In genomic region chr9:12863624-12864023, GRCh38 we compare ENCODE assay signal across 20 cellular contexts.
A peak's percentile ranks its signal among the peaks of the same experiment; 100 is the strongest.
DNase-seq lines count a peak whose midpoint lies in the region; ATAC-seq, FAIRE-seq and TF ChIP-seq lines count a peak whose summit lies in the region.
"Had no signal": no experiment of that assay in that cellular context is flagged by ENCODE, and none has a peak within 500 bp of the region (broad histone marks: within the 10 kb centered on the region; RNA-seq: fewer than 3 reads in every experiment).

No MANE protein-coding gene starts in this region.

- TF ChIP-seq EP300 in SK-N-SH (IDR thresholded peaks at IDR 0.05; ENCODE audit: borderline replicate concordance in 1 of 2, low read depth in 1 of 2, low read length in 1 of 2), result peak in 1 of 2 experiments; percentile 85; a peak in 2 of 4 replicates

- TF ChIP-seq CTCF in SK-N-SH (IDR thresholded peaks at IDR 0.05) (no peak), smooth muscle cell (IDR thresholded peaks at IDR 0.05; ENCODE audit: borderline replicate concordance, insufficient read depth, poor library complexity, severe bottlenecking) (no peak)

- CTCF ChIA-PET in SK-N-SH (lab: Yijun Ruan, JAX), result interaction anchor here (1.0 to 2.2 kb wide), 5 partner anchors 19 to 225 kb away, joined by 3 to 9 read pairs (median 4); no protein-coding TSS in a partner anchor

- WGBS in SK-N-SH (ENCODE audit: low lambda C conversion rate), result 76% methylated on average over 1 of the region's 1 CpG
- WGBS in smooth muscle cell (ENCODE audit: low lambda C conversion rate), result 39% methylated on average over 1 of the region's 1 CpG

- no peak overlapping the region for H3K4me2 ChIP-seq in SK-N-SH
- peak overlapping the region; percentile 30 for H3K4me2 ChIP-seq in smooth muscle cell

- no peaks in the 10 kb centered on the region for H3K9me2 ChIP-seq in SK-N-SH

- DNase-seq in NCI-H2171 treated with DMSO at 0.1 percent for 48 hours (lab: John Stamatoyannopoulos, UW) (peak; percentile 21), NCI-H2171 (lab: John Stamatoyannopoulos, UW) (no peak), SK-N-SH (peak; percentile 9), left kidney (ENCODE audit: low read depth, low spot score) (peak; percentile 61), smooth muscle cell (lab: John Stamatoyannopoulos, UW; ENCODE audit: unreplicated experiment) (no peak), H54 (ENCODE audit: insufficient read length, low spot score) (no peak)
- DNase-seq in activated CD4-positive, alpha-beta T cell treated with anti-CD3 and anti-CD28 coated beads for 48 hours, result no peak
- DNase-seq: Caco-2; CD4-positive, CD25-positive, alpha-beta regulatory T cell; GOT3; NCI-H2029 treated with DMSO at 0.1 percent for 48 hours; NCI-H748 treated with DMSO at 0.1 percent for 48 hours; SIG-M5; T-helper 1 cell had no signal

- H3K36me3 ChIP-seq in SK-N-SH (replicated peaks in 1 of 2; ENCODE audit: control insufficient read depth in 1 of 2, insufficient read depth in 2 of 2, low read length in 1 of 2) (no peaks in the 10 kb centered on the region), smooth muscle cell (ENCODE audit: low read depth) (no peaks in the 10 kb centered on the region)
- H3K36me3 ChIP-seq: BE2C had no signal

- H3K27ac ChIP-seq in SK-N-SH (ENCODE audit: low read depth in 2 of 2, low read length in 1 of 2) (no peak overlapping the region), smooth muscle cell (ENCODE audit: low read depth) (peak overlapping the region; percentile 39)

- H3K9me3 ChIP-seq in SK-N-SH, result no peaks in the 10 kb centered on the region
- no peaks in the 10 kb centered on the region for H3K9me3 ChIP-seq in smooth muscle cell (replicated peaks; ENCODE audit: low read depth)
- H3K9me3 ChIP-seq: BE2C, Caco-2 had no signal

- H2AFZ ChIP-seq in SK-N-SH (ENCODE audit: low read depth), result no peak overlapping the region
- no peak overlapping the region for H2AFZ ChIP-seq in smooth muscle cell (ENCODE audit: low read depth)

- H4K20me1 ChIP-seq in SK-N-SH (ENCODE audit: insufficient read depth) (no peaks in the 10 kb centered on the region), smooth muscle cell (ENCODE audit: low read depth) (no peaks in the 10 kb centered on the region)

- POLR2A ChIA-PET in SK-N-SH (lab: Yijun Ruan, JAX), result interaction anchor here (0.7 to 0.8 kb wide), 2 partner anchors 87 to 329 kb away, joined by 3 to 6 read pairs; no protein-coding TSS in a partner anchor

- H3K79me2 ChIP-seq in SK-N-SH (ENCODE audit: insufficient read depth) (no peaks in the 10 kb centered on the region), smooth muscle cell (ENCODE audit: low read depth) (no peaks in the 10 kb centered on the region)

- no peak overlapping the region for H3K9ac ChIP-seq in SK-N-SH
- H3K9ac ChIP-seq in smooth muscle cell (ENCODE audit: low read depth), result no peak overlapping the region

- H3K4me1 ChIP-seq in SK-N-SH (ENCODE audit: control insufficient read depth in 1 of 2, insufficient read depth in 2 of 2, low read depth in 1 of 2, low read length in 1 of 2) (peaks cover 0 to 5% of the 10 kb centered on the region in 2 experiments; a peak in 2 of 4 replicates), smooth muscle cell (ENCODE audit: low read depth) (peaks cover 9% of the 10 kb centered on the region)
- H3K4me1 ChIP-seq: Caco-2 had no signal

- no peaks in the 10 kb centered on the region for H3F3A ChIP-seq in SK-N-SH (replicated peaks; ENCODE audit: insufficient read depth)
- no peaks in the 10 kb centered on the region for H3F3A ChIP-seq in smooth muscle cell (ENCODE audit: low read depth)

- TF ChIP-seq RAD21 in SK-N-SH (IDR thresholded peaks at IDR 0.05; ENCODE audit: low read length), result no peak

- TF ChIP-seq POLR2A in H54 (IDR thresholded peaks at IDR 0.05; ENCODE audit: low read depth, low read length), result no peak

- no peaks in the 10 kb centered on the region for H3K27me3 ChIP-seq in SK-N-SH (ENCODE audit: insufficient read depth)
- no peaks in the 10 kb centered on the region for H3K27me3 ChIP-seq in smooth muscle cell (ENCODE audit: low read depth)
- H3K27me3 ChIP-seq: BE2C had no signal

- ATAC-seq in HG03175 (IDR thresholded peaks at IDR 0.05; ENCODE audit: unreplicated experiment), result no peak
- ATAC-seq: HCT116, Panc1 had no signal

- FAIRE-seq in H54 (lab: Jason Lieb, UNC), result no peak
- FAIRE-seq: G401.6, GM12892 had no signal

- H3K4me3 ChIP-seq in SK-N-SH (ENCODE audit: low read depth in 2 of 2, low read length in 1 of 2) (no peak overlapping the region), smooth muscle cell (no peak overlapping the region)

TF ChIP-seq in SK-N-SH, 30 proteins besides CTCF, POLR2A, EP300 and RAD21:
- TF ChIP-seq JUND (IDR thresholded peaks at IDR 0.05), result no peak
- TF ChIP-seq NRF1 (IDR thresholded peaks at IDR 0.05; ENCODE audit: low read depth, low read length), result no peak
- TF ChIP-seq TCF12 (IDR thresholded peaks at IDR 0.05), result 0 out of 2 replicates have a peak, but pooled peaks have one; percentile 14
- no peak; the same call in 1 of the 2 replicates for TF ChIP-seq TEAD4 (IDR thresholded peaks at IDR 0.05; ENCODE audit: borderline replicate concordance, insufficient read depth)
- no peak for TF ChIP-seq IRF3 (IDR thresholded peaks at IDR 0.05; ENCODE audit: low read depth, low read length)
- TF ChIP-seq RCOR1 (IDR thresholded peaks at IDR 0.05; ENCODE audit: low read length), result peak; percentile 93
- TF ChIP-seq FOXJ3 (CRISPR knock-in tag; IDR thresholded peaks at IDR 0.05), result peak; percentile 51; the same call in 1 of the 2 replicates
- TF ChIP-seq RXRA (IDR thresholded peaks at IDR 0.05; ENCODE audit: borderline replicate concordance, low read depth), result no peak
- peak; percentile 78 for TF ChIP-seq GATA2 (CRISPR knock-in tag; IDR thresholded peaks at IDR 0.05)
- no peak for TF ChIP-seq USF2 (IDR thresholded peaks at IDR 0.05; ENCODE audit: borderline replicate concordance, low read depth, low read length)
- TF ChIP-seq POLR2AphosphoS5 (IDR thresholded peaks at IDR 0.05; ENCODE audit: low read depth, low read length), result no peak
- peak; percentile 66 for TF ChIP-seq CHD2 (IDR thresholded peaks at IDR 0.05; ENCODE audit: low read length, partially characterized antibody)

Comparison
In these comparisons a context has a peak if more than half of its experiments do, and no peak if none do; other contexts are left out.
1. DNase-seq: peak in NCI-H2171 treated with DMSO at 0.1 percent for 48 hours (single experiment), SK-N-SH (single experiment) and left kidney (single experiment); none in NCI-H2171 (single experiment), smooth muscle cell (single experiment), H54 (single experiment) and activated CD4-positive, alpha-beta T cell treated with anti-CD3 and anti-CD28 coated beads for 48 hours (single experiment).